ENCODE assay signal across 21 cellular contexts in genomic region chr12:24191117-24191516, GRCh38.
A peak's percentile ranks its signal among the peaks of the same experiment; 100 is the strongest.
DNase-seq lines count a peak whose midpoint lies in the region; ATAC-seq, FAIRE-seq and TF ChIP-seq lines count a peak whose summit lies in the region.
"Had no signal": no experiment of that assay in that cellular context is flagged by ENCODE, and none has a peak within 500 bp of the region (broad histone marks: within the 10 kb centered on the region; RNA-seq: fewer than 3 reads in every experiment).

No MANE protein-coding gene starts in this region.

- no peaks in the 10 kb centered on the region for H3K27me3 ChIP-seq in IMR-90 (ENCODE audit: control insufficient read depth, insufficient read depth, low read length)
- H3K27me3 ChIP-seq in K562 (ENCODE audit: control insufficient read depth in 2 of 2, insufficient read depth in 2 of 2, low read length in 2 of 2) = peaks cover 0 to 5% of the 10 kb centered on the region in 2 experiments; a peak in 1 of 5 replicates
- H3K27me3 ChIP-seq in mesendoderm (ENCODE audit: insufficient read depth, low read length, poor library complexity) = no peaks in the 10 kb centered on the region
- H3K27me3 ChIP-seq in ovary = no peaks in the 10 kb centered on the region
- H3K27me3 ChIP-seq: BE2C; BLaER1 treated with 17β-estradiol and CSF1 and Interleukin-3, amounts not matched to agents 10 nM and 100 nM had no signal

- no peak overlapping the region for H3K4me2 ChIP-seq in IMR-90 (ENCODE audit: low read depth, low read length)
- H3K4me2 ChIP-seq in K562 (ENCODE audit: insufficient read depth, low read length) = no peak overlapping the region
- no peak overlapping the region for H3K4me2 ChIP-seq in mesendoderm (ENCODE audit: low read length)
- H3K4me2 ChIP-seq: BLaER1 treated with 17β-estradiol and CSF1 and Interleukin-3, amounts not matched to agents 10 nM and 100 nM had no signal

- H3K79me2 ChIP-seq in K562 (ENCODE audit: control insufficient read depth, insufficient read depth, low read length) (no peaks in the 10 kb centered on the region), mesendoderm (ENCODE audit: control insufficient read depth, insufficient read depth, low read length) (no peaks in the 10 kb centered on the region)

- no peaks in the 10 kb centered on the region for H3K79me1 ChIP-seq in IMR-90 (ENCODE audit: low read depth in 1 of 2, low read length in 2 of 2)
- no peaks in the 10 kb centered on the region for H3K79me1 ChIP-seq in mesendoderm (ENCODE audit: low read length)

- H2BK120ac ChIP-seq in IMR-90 (ENCODE audit: low read depth, low read length) (no peak overlapping the region), mesendoderm (ENCODE audit: low read depth, low read length) (no peak overlapping the region)

- no peak for TF ChIP-seq RAD21 in IMR-90 (IDR thresholded peaks at IDR 0.05; ENCODE audit: low read length)
- TF ChIP-seq RAD21 in K562 (CRISPR knock-in tag; conservative IDR thresholded peaks at IDR 0.05 in 1 of 2, IDR thresholded peaks at IDR 0.05 in 1 of 2) = no peak

- H3K9me1 ChIP-seq in IMR-90 (ENCODE audit: insufficient read depth, low read length) (no peaks in the 10 kb centered on the region), K562 (ENCODE audit: control insufficient read depth, insufficient read depth, low read length) (no peaks in the 10 kb centered on the region)

- BruUV-seq in IMR-90 (replicated peaks; lab: Mats Ljungman, UMichigan) (no TSS peak), K562 (replicated peaks; lab: Mats Ljungman, UMichigan) (no TSS peak)

- dilution Hi-C loops in IMR-90 (cut with HindIII; ENCODE audit: low sequenced_read_pairs, unreplicated experiment) = no loop called here

- H3K18ac ChIP-seq in IMR-90 (ENCODE audit: low read depth, low read length) (no peak overlapping the region), mesendoderm (ENCODE audit: low read length) (no peak overlapping the region)

- H3K4me3 ChIP-seq in IMR-90 (ENCODE audit: insufficient read depth, low read depth, low read length) (no peak overlapping the region), K562 (no peak overlapping the region), mesendoderm (ENCODE audit: low read length) (no peak overlapping the region), ovary (no peak overlapping the region)
- H3K4me3 ChIP-seq: BLaER1 treated with 17β-estradiol and CSF1 and Interleukin-3, amounts not matched to agents 10 nM and 100 nM; GM12878 had no signal

- CTCF ChIA-PET in IMR-90 (lab: Yijun Ruan, JAX) (no interaction called here), K562 (lab: Yijun Ruan, JAX; ENCODE audit: low intra/inter-chr PET ratio) (no interaction called here)

- TF ChIP-seq EP300 in K562 (IDR thresholded peaks at IDR 0.05; ENCODE audit: low read length) (no peak), ovary (IDR thresholded peaks at IDR 0.05) (no peak)

- H3K14ac ChIP-seq in IMR-90 (replicated peaks; ENCODE audit: low read depth, low read length) = no peak overlapping the region

- H4K91ac ChIP-seq in IMR-90 (ENCODE audit: insufficient read depth, low read depth, low read length) = no peak overlapping the region

- H3K9me3 ChIP-seq in IMR-90 (ENCODE audit: control insufficient read depth, insufficient read depth, low read length) = no peaks in the 10 kb centered on the region
- H3K9me3 ChIP-seq in K562 (replicated peaks; ENCODE audit: control insufficient read depth, insufficient read depth, low read depth, low read length) = no peaks in the 10 kb centered on the region
- H3K9me3 ChIP-seq in ovary = no peaks in the 10 kb centered on the region
- H3K9me3 ChIP-seq: BE2C; BLaER1 treated with 17β-estradiol and CSF1 and Interleukin-3, amounts not matched to agents 10 nM and 100 nM had no signal

- H4K5ac ChIP-seq in IMR-90 (ENCODE audit: low read depth, low read length) (no peak overlapping the region), mesendoderm (ENCODE audit: low read length) (no peak overlapping the region)

- H3K27ac ChIP-seq in IMR-90 (ENCODE audit: insufficient read depth, low read length) = no peak overlapping the region
- no peak overlapping the region for H3K27ac ChIP-seq in K562 (ENCODE audit: extremely low read depth, low read depth, low read length)
- H3K27ac ChIP-seq in mesendoderm (ENCODE audit: low read depth, low read length) = no peak overlapping the region
- H3K27ac ChIP-seq in ovary = no peak overlapping the region
- H3K27ac ChIP-seq: BLaER1 treated with 17β-estradiol and CSF1 and Interleukin-3, amounts not matched to agents 10 nM and 100 nM had no signal

- H3K4ac ChIP-seq in IMR-90 (ENCODE audit: low read depth, low read length) (no peak overlapping the region), mesendoderm (ENCODE audit: low read depth, low read length) (no peak overlapping the region)

- ATAC-seq in IMR-90 (ENCODE audit: low read depth) (no peak), K562 (no peak)
- ATAC-seq: GM12878 had no signal

- TF ChIP-seq CTCF in IMR-90 (conservative IDR thresholded peaks at IDR 0.05; ENCODE audit: low read depth, low read length) (no peak), K562 (IDR thresholded peaks at IDR 0.05 in 2 of 3, conservative IDR thresholded peaks at IDR 0.05 in 1 of 3; ENCODE audit: insufficient read depth in 2 of 3, low read depth in 1 of 3, low read length in 3 of 3) (no peak), ovary (IDR thresholded peaks at IDR 0.05) (no peak)

- H4K8ac ChIP-seq in IMR-90 (ENCODE audit: low read depth in 2 of 2, low read length in 2 of 2) (no peak overlapping the region), mesendoderm (ENCODE audit: low read depth, low read length) (no peak overlapping the region)

- no peak overlapping the region for H2AK5ac ChIP-seq in IMR-90 (ENCODE audit: low read depth, low read length)
- H2AK5ac ChIP-seq in mesendoderm (ENCODE audit: low read length) = no peak overlapping the region

- no peaks in the 10 kb centered on the region for H4K20me1 ChIP-seq in IMR-90 (ENCODE audit: insufficient read depth, low read length)
- no peaks in the 10 kb centered on the region for H4K20me1 ChIP-seq in K562 (replicated peaks; ENCODE audit: control insufficient read depth, insufficient read depth, low read length)
- H4K20me1 ChIP-seq: BLaER1 treated with 17β-estradiol and CSF1 and Interleukin-3, amounts not matched to agents 10 nM and 100 nM had no signal

- H3K36me3 ChIP-seq in IMR-90 (ENCODE audit: control insufficient read depth, insufficient read depth, low read length) (0 out of 2 replicates have a peak, but pooled peaks cover 2% of the 10 kb centered on the region), K562 (ENCODE audit: control insufficient read depth, insufficient read depth, low read length) (no peaks in the 10 kb centered on the region), mesendoderm (ENCODE audit: control insufficient read depth, insufficient read depth, low read length) (no peaks in the 10 kb centered on the region), ovary (no peaks in the 10 kb centered on the region)
- H3K36me3 ChIP-seq: BE2C; BLaER1 treated with 17β-estradiol and CSF1 and Interleukin-3, amounts not matched to agents 10 nM and 100 nM had no signal

- in situ Hi-C loops in IMR-90 (cut with MboI; ENCODE audit: low sequenced_read_pairs) = no loop called here
- in situ Hi-C loops in K562 (cut with MboI) = no loop called here

- intact Hi-C loops in IMR-90 (cut with micrococcal nuclease) = no loop called here
- intact Hi-C loops in K562 (cut with micrococcal nuclease) = no loop called here
- intact Hi-C loops in ovary (cut with DNase I) = no loop called here

- H3K4me1 ChIP-seq in IMR-90 (ENCODE audit: control insufficient read depth, insufficient read depth, low read length) (no peaks in the 10 kb centered on the region), K562 (replicated peaks in 1 of 2; ENCODE audit: control insufficient read depth in 2 of 2, insufficient read depth in 2 of 2, low read length in 2 of 2) (no peaks in the 10 kb centered on the region), mesendoderm (ENCODE audit: control insufficient read depth, low read depth, low read length) (no peaks in the 10 kb centered on the region), ovary (ENCODE audit: insufficient read depth) (no peaks in the 10 kb centered on the region)
- H3K4me1 ChIP-seq: BE2C; BLaER1 treated with 17β-estradiol and CSF1 and Interleukin-3, amounts not matched to agents 10 nM and 100 nM had no signal

- no peak overlapping the region for H3K9ac ChIP-seq in IMR-90 (ENCODE audit: low read depth, low read length)
- H3K9ac ChIP-seq in K562 (ENCODE audit: insufficient read depth in 1 of 2, low read depth in 2 of 2, low read length in 2 of 2) = no peak overlapping the region
- H3K9ac ChIP-seq in mesendoderm (ENCODE audit: low read length) = no peak overlapping the region
- H3K9ac ChIP-seq: BLaER1 treated with 17β-estradiol and CSF1 and Interleukin-3, amounts not matched to agents 10 nM and 100 nM had no signal

- WGBS in IMR-90 (ENCODE audit: extremely low coverage in 2 of 2, insufficient read length in 1 of 2), 2 experiments = 100% methylated on average over 2 of the region's 5 CpGs; no CpG with 5 or more reads in 1 of the 2 experiments
- 1% methylated on average over 5 of the region's 5 CpGs for WGBS in K562 (ENCODE audit: insufficient coverage, low coverage, missing lambda C conversion rate)
- no CpG with 5 or more reads among the region's 5 CpGs for WGBS in mesendoderm (ENCODE audit: extremely low coverage, insufficient coverage, low lambda C conversion rate)
- WGBS in ovary, 3 donors = 97% methylated on average over 5 of the region's 5 CpGs

- no peak overlapping the region for H2BK5ac ChIP-seq in IMR-90 (ENCODE audit: low read depth, low read length, poor library complexity, severe bottlenecking)
- H2BK5ac ChIP-seq in mesendoderm (ENCODE audit: low read length) = no peak overlapping the region

- POLR2A ChIA-PET in IMR-90 (lab: Charles Lee; ENCODE audit: unreplicated experiment) (no interaction called here), K562 (lab: Yijun Ruan, JAX) (interaction anchor here (0.6 kb wide), 1 partner anchor 260 kb away, joined by 4 read pairs; no protein-coding TSS in a partner anchor)

- no peak overlapping the region for H2AK9ac ChIP-seq in IMR-90 (replicated peaks; ENCODE audit: low read depth, low read length, poor library complexity)

- H3K56ac ChIP-seq in IMR-90 (ENCODE audit: extremely low read depth, insufficient read depth, low read length) (no peak overlapping the region), mesendoderm (ENCODE audit: low read length) (no peak overlapping the region)

- H2AFZ ChIP-seq in IMR-90 (replicated peaks; ENCODE audit: low read length, poor library complexity) (no peak overlapping the region), K562 (ENCODE audit: low read depth, low read length) (no peak overlapping the region)

- H2BK20ac ChIP-seq in IMR-90 (ENCODE audit: low read depth, low read length) = no peak overlapping the region

- no peak overlapping the region for H2BK15ac ChIP-seq in IMR-90 (ENCODE audit: low read depth, low read length)
- H2BK15ac ChIP-seq in mesendoderm (replicated peaks; ENCODE audit: low read depth) = no peak overlapping the region

- no peak for DNase-seq in IMR-90
- no peak for DNase-seq in K562 (ENCODE audit: extremely low read depth in 1 of 4, low spot score in 3 of 4)
- DNase-seq in mesendoderm = peak; percentile 5
- no peak for DNase-seq in ovary
- no peak for DNase-seq in AG08396 (ENCODE audit: low spot score)
- no peak for DNase-seq in GM12892 (ENCODE audit: insufficient read length)
- DNase-seq: AML-193; BE2C; CD4-positive, alpha-beta T cell; CD8-positive, alpha-beta memory T cell; DMS 273 treated with DMSO at 0.1 percent for 48 hours; DMS79; EL; GDM1; GOT3; H7; HCEC 1CT had no signal

- H3K23ac ChIP-seq in IMR-90 (ENCODE audit: low read depth, low read length) = no peak overlapping the region
- no peak overlapping the region for H3K23ac ChIP-seq in mesendoderm (ENCODE audit: low read length)

- TF ChIP-seq POLR2A in IMR-90 (IDR thresholded peaks at IDR 0.05; ENCODE audit: low read depth, low read length) (no peak), K562 (conservative IDR thresholded peaks at IDR 0.05) (no peak), ovary (IDR thresholded peaks at IDR 0.05) (no peak), GM12892 (IDR thresholded peaks at IDR 0.05; ENCODE audit: low read depth, low read length) (no peak)

- FAIRE-seq in K562 (lab: Jason Lieb, UNC) (no peak), GM12892 (lab: Jason Lieb, UNC) (no peak)
- FAIRE-seq: D721Med, GM12878, GM18507 had no signal
